9 cellular contexts compared by ENCODE assay signal in genomic region chr6:137868721-137869631, GRCh38. TPM values are rescaled to one million over a fixed set of nuclear protein-coding genes. Genes with fewer than 3 reads are reported as not detected.
A peak's percentile ranks its signal among the peaks of the same experiment; 100 is the strongest.
DNase-seq lines count a peak whose midpoint lies in the region; ATAC-seq, FAIRE-seq and TF ChIP-seq lines count a peak whose summit lies in the region.
"Had no signal": no experiment of that assay in that cellular context is flagged by ENCODE, and none has a peak within 500 bp of the region (broad histone marks: within the 10 kb centered on the region; RNA-seq: fewer than 3 reads in every experiment).

No MANE protein-coding gene starts in this region.

- peak overlapping the region; percentile 80 for H3K4me3 ChIP-seq in fibroblast of villous mesenchyme (ENCODE audit: low read depth, low read length)
- peak overlapping the region; percentile 42 to 90 for H3K4me3 ChIP-seq in small intestine (ENCODE audit: low read depth in 1 of 2, low read length in 2 of 2)

- ATAC-seq in T-helper 17 cell (no peak), HG03159 (IDR thresholded peaks at IDR 0.05; ENCODE audit: unreplicated experiment) (no peak), HG02588 (IDR thresholded peaks at IDR 0.05; ENCODE audit: unreplicated experiment) (no peak), HG02840 (IDR thresholded peaks at IDR 0.05; ENCODE audit: low FRiP score, unreplicated experiment) (no peak)

- peaks cover 29% of the 10 kb centered on the region for H3K36me3 Mint-ChIP-seq in T-helper 17 cell (ENCODE audit: low read depth)

- peak overlapping the region; percentile 96 for H3K27ac Mint-ChIP-seq in T-helper 17 cell

- peaks cover 57% of the 10 kb centered on the region for H3K4me1 Mint-ChIP-seq in T-helper 17 cell

- H3K27me3 Mint-ChIP-seq in T-helper 17 cell: peaks cover 4% of the 10 kb centered on the region

- peak overlapping the region; percentile 88 for H3K4me3 Mint-ChIP-seq in T-helper 17 cell

- H3K4me1 ChIP-seq in small intestine (ENCODE audit: control insufficient read depth in 2 of 2, insufficient read depth in 1 of 2, low read depth in 1 of 2, low read length in 1 of 2): peaks cover 3 to 9% of the 10 kb centered on the region in 2 donors

- 31 to 46% (median 40%) methylated on average over 10 of the region's 10 CpGs for WGBS in small intestine, 3 donors

- H3K9me3 ChIP-seq in T-helper 17 cell (ENCODE audit: control insufficient read depth, low read length, poor library complexity, severe bottlenecking) (peaks cover 3% of the 10 kb centered on the region), small intestine (ENCODE audit: control insufficient read depth, low read depth) (no peaks in the 10 kb centered on the region)

- peak overlapping the region in 1 of 2 donors; percentile 80 for H3K27ac ChIP-seq in small intestine (ENCODE audit: low read depth in 1 of 2, low read length in 1 of 2)

- peaks cover 0 to under 1% of the 10 kb centered on the region in 2 donors for H3K36me3 ChIP-seq in small intestine (ENCODE audit: control insufficient read depth in 2 of 2, insufficient read depth in 2 of 2, low read length in 2 of 2)

- no peak for TF ChIP-seq CTCF in fibroblast of villous mesenchyme (IDR thresholded peaks at IDR 0.05; ENCODE audit: insufficient read depth, low read depth, low read length)

- no peaks in the 10 kb centered on the region for H3K27me3 ChIP-seq in small intestine (ENCODE audit: control insufficient read depth in 2 of 2, insufficient read depth in 2 of 2, low read length in 2 of 2)

- FAIRE-seq in GM12892 (lab: Jason Lieb, UNC) (peak; percentile 70), small intestine (lab: Jason Lieb, UNC) (no peak)

- TF ChIP-seq POLR2A in GM12892 (IDR thresholded peaks at IDR 0.05; ENCODE audit: low read depth, low read length): 0 out of 2 replicates have a peak, but pooled peaks have one; percentile 12

- DNase-seq in GM12892 (ENCODE audit: insufficient read length) (no peak), T-helper 17 cell (no peak), fibroblast of villous mesenchyme (ENCODE audit: low read depth) (no peak), small intestine (no peak), GM03348 (ENCODE audit: low spot score) (no peak)
- DNase-seq: GOT3 had no signal

RNA-seq across cellular contexts. Expression of gene TNFAIP3, which starts 1.9 kb away (rescaled TPM):
- 172 TPM for polyA plus RNA-seq in GM12892 (2012; ENCODE audit: missing spikeins)
- total RNA-seq in T-helper 17 cell (1,000 to 10,000 TPM; 4,032 to 4,607 TPM), fibroblast of villous mesenchyme (3.5 and 3.9 TPM in 2 replicates)
- polyA plus RNA-seq in small intestine: 10 to 100 TPM; 10.8 to 16.1 (median 14.5) TPM

Comparison
In these comparisons a context has a peak if more than half of its experiments do, and no peak if none do; other contexts are left out.
1. RNA of gene TNFAIP3, which starts 1.9 kb away (total RNA-seq): 4,032 to 4,607 TPM in T-helper 17 cell; 3.5 to 3.9 TPM in fibroblast of villous mesenchyme; every median in the first group is over 100 times any median in the second.